In the genomic region with DNA sequence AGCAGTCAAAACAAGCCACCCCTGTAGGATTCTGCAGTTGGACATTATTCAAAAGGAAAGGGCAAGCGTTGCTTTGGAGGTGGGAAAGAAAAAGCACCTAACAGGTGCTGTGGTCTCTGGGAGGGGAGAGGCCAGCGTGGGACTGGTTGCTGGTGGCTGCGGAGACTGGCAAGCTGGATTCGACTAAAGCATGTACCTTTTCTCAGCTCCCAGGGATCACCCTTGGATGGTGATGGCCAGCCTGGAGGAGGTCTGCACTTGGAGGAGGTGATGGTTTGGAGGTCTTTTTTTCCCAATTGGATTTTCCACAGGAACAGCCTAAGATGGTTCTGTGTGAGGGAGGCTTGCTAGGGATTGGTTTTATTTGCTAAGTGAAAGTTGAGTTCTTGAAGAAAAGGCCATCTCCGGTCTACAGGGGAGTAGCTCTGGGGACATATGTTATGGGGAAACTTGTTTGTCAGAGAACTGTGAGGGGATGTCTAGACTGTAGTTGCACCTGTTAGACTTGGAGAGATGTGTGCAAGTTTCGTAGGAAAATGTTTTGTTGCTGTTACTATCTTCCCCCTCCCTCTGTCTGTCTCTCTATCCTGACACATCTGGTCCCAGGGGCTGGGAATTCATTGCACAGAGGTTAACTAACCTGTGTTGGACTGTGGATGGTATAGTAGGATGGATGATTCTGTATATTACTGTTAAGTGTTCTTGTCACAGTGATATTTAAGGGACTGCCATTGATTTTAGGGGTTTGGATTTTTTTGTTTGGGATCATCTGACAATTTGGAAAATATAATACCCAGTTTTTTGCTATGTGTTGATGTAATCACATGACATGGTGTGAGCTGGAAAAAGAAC, we compare ENCODE assay signal across 7 cellular contexts.
DNase-seq lines count a peak whose midpoint lies in the region; ATAC-seq and TF ChIP-seq lines count a peak whose summit lies in the region.

No MANE protein-coding gene starts in this region.

- DNase-seq in GM13976 (ENCODE audit: low spot score) (peak; percentile 49), NT2/D1 (ENCODE audit: low read depth, low spot score) (no peak), cerebellar cortex (ENCODE audit: low spot score) (peak; percentile 34), iPS-NIHi11 (ENCODE audit: low spot score) (no peak), NCI-H345 treated with DMSO at 0.1 percent for 48 hours (lab: John Stamatoyannopoulos, UW; ENCODE audit: unreplicated experiment) (no peak)

- H3K27me3 ChIP-seq in NT2/D1 (ENCODE audit: insufficient read depth, insufficient read length), result peaks cover 8% of the 10 kb centered on the region
- no peaks in the 10 kb centered on the region for H3K27me3 ChIP-seq in muscle layer of colon (ENCODE audit: control insufficient read depth in 1 of 2, insufficient read depth in 2 of 2, low read length in 2 of 2)

- TF ChIP-seq CTCF in GM13976 (IDR thresholded peaks at IDR 0.05; ENCODE audit: borderline replicate concordance, control extremely low read depth, extremely low read depth, insufficient read depth, missing control alignments), result no peak

- H3K4me3 ChIP-seq in NT2/D1 (ENCODE audit: insufficient read length, low read depth), result peak overlapping the region; percentile 67
- H3K4me3 ChIP-seq in muscle layer of colon (ENCODE audit: low read depth in 1 of 2, low read length in 2 of 2), result peak overlapping the region; percentile 90 to 95

- no peaks in the 10 kb centered on the region for H3K9me3 ChIP-seq in NT2/D1 (ENCODE audit: insufficient read depth, low read length)
- H3K9me3 ChIP-seq in muscle layer of colon (ENCODE audit: low read length), result no peaks in the 10 kb centered on the region

- H3K4me1 ChIP-seq in NT2/D1 (ENCODE audit: insufficient read depth, insufficient read length) (peaks cover 5% of the 10 kb centered on the region), muscle layer of colon (ENCODE audit: insufficient read depth, low read length) (peaks cover 57% of the 10 kb centered on the region)

- peaks cover 40% of the 10 kb centered on the region for H3K36me3 ChIP-seq in NT2/D1 (ENCODE audit: insufficient read depth, insufficient read length, low read length)
- H3K36me3 ChIP-seq in muscle layer of colon (ENCODE audit: insufficient read depth, low read length), result peaks cover 8% of the 10 kb centered on the region

- H3K9ac ChIP-seq in NT2/D1 (ENCODE audit: insufficient read length, low read depth), result peak overlapping the region; percentile 93
- H3K9ac ChIP-seq in muscle layer of colon (ENCODE audit: low read length), result peak overlapping the region; percentile 90

- in situ Hi-C loops in GM13976 (cut with MboI; ENCODE audit: low sequenced_read_pairs, unreplicated experiment), result no loop called here

- ATAC-seq in GM21786 (IDR thresholded peaks at IDR 0.05; ENCODE audit: unreplicated experiment), result no peak

- peak overlapping the region; percentile 94 for H3K27ac ChIP-seq in muscle layer of colon (ENCODE audit: low read depth, low read length)

Comparison
In these comparisons a context has a peak if more than half of its experiments do, and no peak if none do; other contexts are left out.
1. DNase-seq: peak in GM13976 (single experiment) and cerebellar cortex (single experiment); none in NT2/D1 (single experiment), iPS-NIHi11 (single experiment) and NCI-H345 treated with DMSO at 0.1 percent for 48 hours (single experiment).